19 cellular contexts compared by ENCODE assay signal in the genomic region with DNA sequence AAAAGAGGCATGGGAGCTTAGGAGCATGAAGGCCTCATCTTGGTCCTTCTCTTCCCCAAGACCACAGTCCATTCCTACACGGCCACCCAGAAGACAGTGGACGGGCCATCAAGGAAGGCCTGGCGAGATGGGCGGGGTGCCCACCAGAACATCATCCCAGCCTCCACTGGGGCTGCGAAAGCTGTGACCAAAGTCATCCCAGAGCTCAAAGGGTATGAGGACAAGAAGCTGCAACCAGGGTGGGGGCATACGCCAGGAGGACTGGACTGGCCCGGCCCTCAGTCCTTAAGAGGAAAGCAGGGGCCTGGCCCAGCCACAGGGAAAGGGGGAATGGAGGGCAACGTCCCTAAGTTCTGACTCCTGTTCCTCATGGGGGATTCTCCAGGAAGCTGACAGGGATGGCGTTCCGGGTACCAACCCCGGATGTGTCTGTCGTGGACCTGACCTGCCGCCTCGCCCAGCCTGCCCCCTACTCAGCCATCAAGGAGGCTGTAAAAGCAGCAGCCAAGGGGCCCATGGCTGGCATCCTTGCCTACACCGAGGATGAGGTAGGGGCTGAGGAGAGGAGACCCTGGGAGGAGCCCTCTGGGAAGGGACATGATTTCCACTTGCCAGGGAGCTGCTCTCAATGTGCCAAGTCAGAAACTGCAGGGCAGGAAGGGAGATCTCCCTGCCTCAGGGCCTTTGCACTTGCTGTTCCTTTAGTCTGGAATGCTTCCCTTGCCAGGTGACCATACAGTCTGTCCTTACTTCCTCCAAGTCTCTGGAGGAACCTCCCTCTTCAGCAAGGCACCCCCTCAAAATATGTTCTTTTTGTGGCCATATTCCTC. TPM values are rescaled to one million over a fixed set of nuclear protein-coding genes. Genes with fewer than 3 reads are reported as not detected.
DNase-seq lines count a peak whose midpoint lies in the region; ATAC-seq, FAIRE-seq and TF ChIP-seq lines count a peak whose summit lies in the region.
"Had no signal": no experiment of that assay in that cellular context is flagged by ENCODE, and none has a peak within 500 bp of the region (broad histone marks: within the 10 kb centered on the region; RNA-seq: fewer than 3 reads in every experiment).

No MANE protein-coding gene starts in this region.

- peaks cover 46% of the 10 kb centered on the region for H3K36me3 Mint-ChIP-seq in endodermal cell (ENCODE audit: low read depth)
- H3K36me3 Mint-ChIP-seq: activated naive CD8-positive, alpha-beta T cell treated with anti-CD3 and anti-CD28 coated beads, Interleukin-2, amount 10 ng/mL, durations not matched to agents 7 days and 5 days had no signal

- H3K4me1 Mint-ChIP-seq in endodermal cell = peaks cover 15% of the 10 kb centered on the region

- TF ChIP-seq CTCF in HepG2 (CRISPR knock-in tag; IDR thresholded peaks at IDR 0.05) (no peak), right lobe of liver (IDR thresholded peaks at IDR 0.05) (no peak), OCI-LY1 (IDR thresholded peaks at IDR 0.05; ENCODE audit: low read length) (no peak), endodermal cell (conservative IDR thresholded peaks at IDR 0.05) (no peak), BE2C (IDR thresholded peaks at IDR 0.05; ENCODE audit: low read depth, low read length) (no peak)

- no peak for TF ChIP-seq POLR2A in HepG2 (IDR thresholded peaks at IDR 0.05; ENCODE audit: insufficient read depth in 1 of 2, low read depth in 2 of 2, low read length in 2 of 2)
- TF ChIP-seq POLR2A in right lobe of liver (IDR thresholded peaks at IDR 0.05) = no peak

- FAIRE-seq in HepG2 (lab: Jason Lieb, UNC) = no peak
- FAIRE-seq: H54, islet of Langerhans had no signal

- no peak for ATAC-seq in HepG2
- ATAC-seq in right lobe of liver = no peak

- no peak overlapping the region for H3K27ac Mint-ChIP-seq in endodermal cell

- no peak overlapping the region for H3K9ac ChIP-seq in HepG2 (ENCODE audit: insufficient read depth, low read depth, low read length)
- H3K9ac ChIP-seq in OCI-LY1 (ENCODE audit: low read length) = no peak overlapping the region
- no peak overlapping the region for H3K9ac ChIP-seq in endodermal cell (ENCODE audit: extremely low read depth, low read length, poor library complexity, severe bottlenecking)
- H3K9ac ChIP-seq in skeletal muscle satellite cell (ENCODE audit: low read depth, low read length) = no peak overlapping the region

- in situ Hi-C loops in HepG2 (cut with HindIII; ENCODE audit: extremely low pct_ligation_motif_present, low pct_unique_long_range_greater_than_20kb) = no loop called here

- BruUV-seq in HepG2 (replicated peaks; lab: Mats Ljungman, UMichigan) = no TSS peak

- no peaks in the 10 kb centered on the region; a peak in 1 of 5 replicates for H3K27me3 ChIP-seq in HepG2 (ENCODE audit: control insufficient read depth in 1 of 2, insufficient read depth in 2 of 2, low read length in 2 of 2)
- H3K27me3 ChIP-seq in right lobe of liver = no peaks in the 10 kb centered on the region
- no peaks in the 10 kb centered on the region for H3K27me3 ChIP-seq in OCI-LY1 (ENCODE audit: insufficient read depth, low read length)
- H3K27me3 ChIP-seq in endodermal cell (ENCODE audit: control insufficient read depth, insufficient read depth, low read length, poor library complexity, severe bottlenecking) = no peaks in the 10 kb centered on the region
- no peaks in the 10 kb centered on the region for H3K27me3 ChIP-seq in skeletal muscle satellite cell (ENCODE audit: control insufficient read depth, insufficient read depth, low read length)
- no peaks in the 10 kb centered on the region for H3K27me3 ChIP-seq in BE2C
- H3K27me3 ChIP-seq: esophagus squamous epithelium, sigmoid colon, SJSA1 had no signal

- H3K9me3 ChIP-seq in HepG2 (ENCODE audit: low read length) (no peaks in the 10 kb centered on the region), right lobe of liver (no peaks in the 10 kb centered on the region), OCI-LY1 (ENCODE audit: low read length) (no peaks in the 10 kb centered on the region), endodermal cell (ENCODE audit: control insufficient read depth, low read length) (no peaks in the 10 kb centered on the region), skeletal muscle satellite cell (replicated peaks; ENCODE audit: low read length) (no peaks in the 10 kb centered on the region), BE2C (no peaks in the 10 kb centered on the region)
- H3K9me3 ChIP-seq: esophagus squamous epithelium, sigmoid colon, SJSA1 had no signal

- H3K9me2 ChIP-seq in OCI-LY1 (ENCODE audit: low read depth, low read length) = no peaks in the 10 kb centered on the region

- no peaks in the 10 kb centered on the region for H4K20me1 ChIP-seq in HepG2 (ENCODE audit: insufficient read depth, low read length)
- H4K20me1 ChIP-seq in OCI-LY1 (ENCODE audit: insufficient read depth, low read length) = no peaks in the 10 kb centered on the region

- WGBS in HepG2 (ENCODE audit: low lambda C conversion rate) = over 99% methylated on average over 13 of the region's 15 CpGs
- WGBS in right lobe of liver (ENCODE audit: insufficient coverage, low coverage, low lambda C conversion rate, missing lambda C conversion rate) = 94% methylated on average over 2 of the region's 15 CpGs
- WGBS in endodermal cell (ENCODE audit: insufficient coverage in 1 of 2, insufficient read length in 1 of 2), 2 experiments = 92 to 96% methylated on average over 11 to 15 of the region's 15 CpGs

- no peaks in the 10 kb centered on the region for H3F3A ChIP-seq in OCI-LY1 (ENCODE audit: insufficient read depth, low read length)

- no peak overlapping the region for H2AFZ ChIP-seq in HepG2 (ENCODE audit: low read length)
- H2AFZ ChIP-seq in OCI-LY1 (ENCODE audit: low read length) = no peak overlapping the region

- H3K4me3 ChIP-seq in HepG2 (replicated peaks in 1 of 3; ENCODE audit: insufficient read depth in 1 of 3, low read depth in 2 of 3, low read length in 3 of 3) (peak overlapping the region in 1 of 3 experiments; percentile 92; a peak in 1 of 6 replicates), right lobe of liver (no peak overlapping the region), OCI-LY1 (ENCODE audit: low read depth, low read length, poor library complexity, severe bottlenecking) (peak overlapping the region; percentile 90), endodermal cell (ENCODE audit: low read length) (peak overlapping the region; percentile 99), skeletal muscle satellite cell (ENCODE audit: low read length) (no peak overlapping the region), BE2C (ENCODE audit: low read depth, low read length) (no peak overlapping the region)

- CTCF ChIA-PET in HepG2 (lab: Yijun Ruan, JAX; ENCODE audit: low intra/inter-chr PET ratio, low total read pairs) = no interaction called here

- peak overlapping the region; percentile 97 for H3K4me2 ChIP-seq in HepG2 (ENCODE audit: low read depth, low read length)
- no peak overlapping the region for H3K4me2 ChIP-seq in OCI-LY1 (ENCODE audit: low read length)
- peak overlapping the region; percentile 99 for H3K4me2 ChIP-seq in skeletal muscle satellite cell (ENCODE audit: low read length)

- no peaks in the 10 kb centered on the region for H3K27me3 Mint-ChIP-seq in endodermal cell (ENCODE audit: insufficient read depth)
- H3K27me3 Mint-ChIP-seq: activated naive CD8-positive, alpha-beta T cell treated with anti-CD3 and anti-CD28 coated beads, Interleukin-2, amount 10 ng/mL, durations not matched to agents 7 days and 5 days had no signal

- H3K9me3 Mint-ChIP-seq in endodermal cell = no peaks in the 10 kb centered on the region
- H3K9me3 Mint-ChIP-seq: activated naive CD8-positive, alpha-beta T cell treated with anti-CD3 and anti-CD28 coated beads, Interleukin-2, amount 10 ng/mL, durations not matched to agents 7 days and 5 days had no signal

- peaks cover 0 to 3% of the 10 kb centered on the region in 2 experiments; a peak in 3 of 5 replicates for H3K36me3 ChIP-seq in HepG2 (replicated peaks in 1 of 2; ENCODE audit: control insufficient read depth in 1 of 2, insufficient read depth in 2 of 2, low read length in 2 of 2)
- H3K36me3 ChIP-seq in right lobe of liver = no peaks in the 10 kb centered on the region
- peaks cover 11% of the 10 kb centered on the region; the same call in 1 of the 2 replicates for H3K36me3 ChIP-seq in OCI-LY1 (ENCODE audit: insufficient read depth, low read length)
- H3K36me3 ChIP-seq in endodermal cell (ENCODE audit: control insufficient read depth, insufficient read depth, low read length) = peaks cover 29% of the 10 kb centered on the region
- H3K36me3 ChIP-seq in skeletal muscle satellite cell (ENCODE audit: insufficient read depth, low read length) = peaks cover 2% of the 10 kb centered on the region
- H3K36me3 ChIP-seq in BE2C = peaks cover 9% of the 10 kb centered on the region

- peak overlapping the region; percentile 84 for H3K4me3 Mint-ChIP-seq in endodermal cell

- POLR2A ChIA-PET in HepG2 (lab: Yijun Ruan, JAX) = interaction anchor here (0.9 kb wide), 2 partner anchors 101 to 293 kb away, joined by 3 read pairs; no protein-coding TSS in a partner anchor

- peaks cover 25% of the 10 kb centered on the region for H3K79me2 ChIP-seq in HepG2 (ENCODE audit: insufficient read depth, low read length)
- H3K79me2 ChIP-seq in OCI-LY1 (ENCODE audit: insufficient read depth, low read length) = no peaks in the 10 kb centered on the region

- TF ChIP-seq RAD21 in HepG2 (CRISPR knock-in tag; IDR thresholded peaks at IDR 0.05) = no peak

- intact Hi-C loops in HepG2 (cut with micrococcal nuclease; ENCODE audit: unreplicated experiment) (no loop called here), right lobe of liver (cut with DNase I) (no loop called here)

- no peak for TF ChIP-seq EP300 in HepG2 (IDR thresholded peaks at IDR 0.05; ENCODE audit: low read depth in 2 of 2, low read length in 2 of 2)
- TF ChIP-seq EP300 in HepG2 (CRISPR knock-in tag; IDR thresholded peaks at IDR 0.05; ENCODE audit: borderline replicate concordance) = no peak

- DNase-seq in HepG2 (ENCODE audit: low spot score) = no peak
- no peak for DNase-seq in right lobe of liver
- no peak for DNase-seq in endodermal cell
- no peak for DNase-seq in BE2C
- DNase-seq in putamen (ENCODE audit: low spot score) = no peak
- no peak for DNase-seq in NCI-H1092 treated with DMSO at 0.1 percent for 48 hours (lab: John Stamatoyannopoulos, UW)
- DNase-seq: activated CD4-positive, alpha-beta T cell treated with anti-CD3 and anti-CD28 coated beads for 4 hours; activated naive CD8-positive, alpha-beta T cell treated with anti-CD3 and anti-CD28 coated beads, Interleukin-2, amount 10 ng/mL, durations not matched to agents 7 days and 5 days; esophagus squamous epithelium; NCI-H1048; sigmoid colon; T1000 had no signal

- H3K4me1 ChIP-seq in HepG2 (ENCODE audit: insufficient read depth, low read length) (peaks cover 46% of the 10 kb centered on the region), right lobe of liver (peaks cover 0 to 9% (median 4%) of the 10 kb centered on the region in 4 donors), OCI-LY1 (ENCODE audit: insufficient read depth, low read length, severe bottlenecking) (peaks cover 38% of the 10 kb centered on the region), endodermal cell (ENCODE audit: control insufficient read depth, insufficient read depth, low read length) (peaks cover 10% of the 10 kb centered on the region), skeletal muscle satellite cell (ENCODE audit: control insufficient read depth, insufficient read depth, low read length) (peaks cover 18% of the 10 kb centered on the region), BE2C (no peaks in the 10 kb centered on the region)

- no peak overlapping the region for H3K27ac ChIP-seq in HepG2 (ENCODE audit: extremely low read length, insufficient read depth, low read length)
- H3K27ac ChIP-seq in right lobe of liver = no peak overlapping the region
- H3K27ac ChIP-seq in OCI-LY1 (ENCODE audit: low read depth, low read length, poor library complexity, severe bottlenecking) = no peak overlapping the region
- H3K27ac ChIP-seq in endodermal cell (ENCODE audit: low read depth, low read length) = no peak overlapping the region
- H3K27ac ChIP-seq: esophagus squamous epithelium, sigmoid colon, SJSA1 had no signal

RNA-seq across cellular contexts. Expression of a gene that starts 1.9 kb away (rescaled TPM):
- 85.8 and 141 TPM in 2 replicates for total RNA-seq in HepG2 (2016; rRNA removed; fragmentation: Illumina TruSeq; extraction: Trizol)
- total RNA-seq in HepG2 (2016; cell fraction: cytosol; rRNA removed; fragmentation: Illumina TruSeq; extraction: Trizol; ENCODE audit: low read depth) = 264 and 362 TPM in 2 replicates
- total RNA-seq in HepG2 (2016; cell fraction: insoluble cytoplasmic fraction; rRNA removed; fragmentation: Illumina TruSeq; extraction: Trizol) = 91.4 and 136 TPM in 2 replicates
- 202 and 264 TPM in 2 replicates for total RNA-seq in HepG2 (2016; cell fraction: membrane; rRNA removed; fragmentation: Illumina TruSeq; extraction: Trizol)
- total RNA-seq in HepG2 (2016; cell fraction: nucleus; rRNA removed; fragmentation: Illumina TruSeq; extraction: Trizol) = 88.0 and 104 TPM in 2 replicates
- 176 and 188 TPM in 2 replicates for polyA plus RNA-seq in HepG2 (2011; rRNA removed)
- polyA plus RNA-seq in HepG2 (2011; cell fraction: cytosol; rRNA removed) = 174 and 213 TPM in 2 replicates
- polyA plus RNA-seq in HepG2 (2011; cell fraction: nucleus; rRNA removed) = 105 and 125 TPM in 2 replicates
- polyA plus RNA-seq in HepG2 (2012) = 78.4 and 132 TPM in 2 replicates
- 361 and 462 TPM in 2 replicates for polyA plus RNA-seq in HepG2 (2016; cell fraction: cytosol; fragmentation: Illumina TruSeq; extraction: Trizol; ENCODE audit: low read depth)
- 102 and 104 TPM in 2 replicates for polyA plus RNA-seq in HepG2 (2016; cell fraction: insoluble cytoplasmic fraction; fragmentation: Illumina TruSeq; extraction: Trizol; ENCODE audit: low read depth)
- 235 and 269 TPM in 2 replicates for polyA plus RNA-seq in HepG2 (2016; cell fraction: membrane; fragmentation: Illumina TruSeq; extraction: Trizol; ENCODE audit: low read depth)
- 176 and 183 TPM in 2 replicates for polyA plus RNA-seq in HepG2 (2016; cell fraction: nucleus; fragmentation: Illumina TruSeq; extraction: Trizol; ENCODE audit: insufficient read depth, low read depth)
- polyA minus RNA-seq in HepG2 (2011; rRNA and poly(A)+ RNA removed; ENCODE audit: low replicate concordance) = 321 and 438 TPM in 2 replicates
- polyA minus RNA-seq in HepG2 (2011; cell fraction: cytosol; rRNA and poly(A)+ RNA removed) = 44.9 and 50.7 TPM in 2 replicates
- 18.3 and 26.4 TPM in 2 replicates for polyA minus RNA-seq in HepG2 (2011; cell fraction: nucleus; rRNA and poly(A)+ RNA removed)
- 10 to 100 TPM; 29.4 to 65.7 (median 36.2) TPM for total RNA-seq in right lobe of liver
- 100 to 1,000 TPM; 109 to 119 TPM for total RNA-seq in endodermal cell
- 86.5 TPM for polyA plus RNA-seq in endodermal cell (2013, experiment 1 of 2)
- 87.1 TPM for polyA plus RNA-seq in endodermal cell (2013, experiment 2 of 2)
- 74.8 and 113 TPM in 2 replicates for total RNA-seq in skeletal muscle satellite cell (2012; rRNA removed)
- 245 TPM for polyA plus RNA-seq in BE2C (2012; ENCODE audit: insufficient read depth, insufficient read length, low read depth)

RNA-seq across cellular contexts. Expression of a gene that starts 10.2 kb away (rescaled TPM):
- total RNA-seq in HepG2 (2016; rRNA removed; fragmentation: Illumina TruSeq; extraction: Trizol) (not detected in 2 replicates), right lobe of liver (not detected), endodermal cell (not detected)
- not detected in 2 replicates for total RNA-seq in HepG2 (2016; cell fraction: cytosol; rRNA removed; fragmentation: Illumina TruSeq; extraction: Trizol; ENCODE audit: low read depth)
- not detected in 2 replicates for total RNA-seq in HepG2 (2016; cell fraction: insoluble cytoplasmic fraction; rRNA removed; fragmentation: Illumina TruSeq; extraction: Trizol)
- not detected in 2 replicates for total RNA-seq in HepG2 (2016; cell fraction: membrane; rRNA removed; fragmentation: Illumina TruSeq; extraction: Trizol)
- total RNA-seq in HepG2 (2016; cell fraction: nucleus; rRNA removed; fragmentation: Illumina TruSeq; extraction: Trizol) = not detected in 2 replicates
- polyA plus RNA-seq in HepG2 (2011; rRNA removed) = 0.09 TPM in 1 of 2 replicates, not detected in the other
- not detected in 2 replicates for polyA plus RNA-seq in HepG2 (2011; cell fraction: cytosol; rRNA removed)
- not detected in 2 replicates for polyA plus RNA-seq in HepG2 (2011; cell fraction: nucleus; rRNA removed)
- not detected in 2 replicates for polyA plus RNA-seq in HepG2 (2012)
- polyA plus RNA-seq in HepG2 (2016; cell fraction: cytosol; fragmentation: Illumina TruSeq; extraction: Trizol; ENCODE audit: low read depth) = not detected in 2 replicates
- not detected in 2 replicates for polyA plus RNA-seq in HepG2 (2016; cell fraction: insoluble cytoplasmic fraction; fragmentation: Illumina TruSeq; extraction: Trizol; ENCODE audit: low read depth)
- polyA plus RNA-seq in HepG2 (2016; cell fraction: membrane; fragmentation: Illumina TruSeq; extraction: Trizol; ENCODE audit: low read depth) = not detected in 2 replicates
- not detected in 2 replicates for polyA plus RNA-seq in HepG2 (2016; cell fraction: nucleus; fragmentation: Illumina TruSeq; extraction: Trizol; ENCODE audit: insufficient read depth, low read depth)
- not detected in 2 replicates for polyA minus RNA-seq in HepG2 (2011; rRNA and poly(A)+ RNA removed; ENCODE audit: low replicate concordance)
- polyA minus RNA-seq in HepG2 (2011; cell fraction: cytosol; rRNA and poly(A)+ RNA removed) = not detected in 2 replicates
- not detected in 2 replicates for polyA minus RNA-seq in HepG2 (2011; cell fraction: nucleus; rRNA and poly(A)+ RNA removed)
- not detected for polyA plus RNA-seq in endodermal cell (2013, experiment 1 of 2)
- polyA plus RNA-seq in endodermal cell (2013, experiment 2 of 2) = not detected
- not detected in 2 replicates for total RNA-seq in skeletal muscle satellite cell (2012; rRNA removed)
- not detected for polyA plus RNA-seq in BE2C (2012; ENCODE audit: insufficient read depth, insufficient read length, low read depth)
- total RNA-seq: activated naive CD8-positive, alpha-beta T cell treated with anti-CD3 and anti-CD28 coated beads, Interleukin-2, amount 10 ng/mL, durations not matched to agents 7 days and 5 days; esophagus squamous epithelium; sigmoid colon; SJSA1; temporal lobe had no signal
- polyA plus RNA-seq: AG04450, sigmoid colon had no signal

RNA-seq across cellular contexts. Expression of a gene that starts 15.4 kb away (rescaled TPM):
- not detected in 2 replicates for total RNA-seq in HepG2 (2016; rRNA removed; fragmentation: Illumina TruSeq; extraction: Trizol)
- not detected in 2 replicates for total RNA-seq in HepG2 (2016; cell fraction: cytosol; rRNA removed; fragmentation: Illumina TruSeq; extraction: Trizol; ENCODE audit: low read depth)
- total RNA-seq in HepG2 (2016; cell fraction: insoluble cytoplasmic fraction; rRNA removed; fragmentation: Illumina TruSeq; extraction: Trizol) = not detected in 2 replicates
- total RNA-seq in HepG2 (2016; cell fraction: membrane; rRNA removed; fragmentation: Illumina TruSeq; extraction: Trizol) = not detected in 2 replicates
- total RNA-seq in HepG2 (2016; cell fraction: nucleus; rRNA removed; fragmentation: Illumina TruSeq; extraction: Trizol) = not detected in 2 replicates
- polyA plus RNA-seq in HepG2 (2011; rRNA removed) = not detected in 2 replicates
- polyA plus RNA-seq in HepG2 (2011; cell fraction: cytosol; rRNA removed) = not detected in 2 replicates
- not detected in 2 replicates for polyA plus RNA-seq in HepG2 (2011; cell fraction: nucleus; rRNA removed)
- polyA plus RNA-seq in HepG2 (2012) = 0.16 TPM in 1 of 2 replicates, not detected in the other
- not detected in 2 replicates for polyA plus RNA-seq in HepG2 (2016; cell fraction: cytosol; fragmentation: Illumina TruSeq; extraction: Trizol; ENCODE audit: low read depth)
- polyA plus RNA-seq in HepG2 (2016; cell fraction: insoluble cytoplasmic fraction; fragmentation: Illumina TruSeq; extraction: Trizol; ENCODE audit: low read depth) = not detected in 2 replicates
- not detected in 2 replicates for polyA plus RNA-seq in HepG2 (2016; cell fraction: membrane; fragmentation: Illumina TruSeq; extraction: Trizol; ENCODE audit: low read depth)
- polyA plus RNA-seq in HepG2 (2016; cell fraction: nucleus; fragmentation: Illumina TruSeq; extraction: Trizol; ENCODE audit: insufficient read depth, low read depth) = not detected in 2 replicates
- not detected in 2 replicates for polyA minus RNA-seq in HepG2 (2011; rRNA and poly(A)+ RNA removed; ENCODE audit: low replicate concordance)
- not detected in 2 replicates for polyA minus RNA-seq in HepG2 (2011; cell fraction: cytosol; rRNA and poly(A)+ RNA removed)
- polyA minus RNA-seq in HepG2 (2011; cell fraction: nucleus; rRNA and poly(A)+ RNA removed) = not detected in 2 replicates
- total RNA-seq in right lobe of liver = under 1 TPM in 1 of 6 experiments, not detected in 5; 0.24 TPM
- total RNA-seq in endodermal cell = not detected
- polyA plus RNA-seq in endodermal cell (2013, experiment 1 of 2) = not detected
- not detected for polyA plus RNA-seq in endodermal cell (2013, experiment 2 of 2)
- total RNA-seq in skeletal muscle satellite cell (2012; rRNA removed) = 7.4 and 20.3 TPM in 2 replicates
- not detected for polyA plus RNA-seq in BE2C (2012; ENCODE audit: insufficient read depth, insufficient read length, low read depth)
- total RNA-seq: activated naive CD8-positive, alpha-beta T cell treated with anti-CD3 and anti-CD28 coated beads, Interleukin-2, amount 10 ng/mL, durations not matched to agents 7 days and 5 days; sigmoid colon; SJSA1; temporal lobe had no signal

RNA-seq across cellular contexts. Expression of a gene that starts 20.0 kb away (rescaled TPM):
- 0.11 TPM in 1 of 2 replicates, not detected in the other for total RNA-seq in HepG2 (2016; rRNA removed; fragmentation: Illumina TruSeq; extraction: Trizol)
- total RNA-seq in HepG2 (2016; cell fraction: cytosol; rRNA removed; fragmentation: Illumina TruSeq; extraction: Trizol; ENCODE audit: low read depth) = not detected in 2 replicates
- total RNA-seq in HepG2 (2016; cell fraction: insoluble cytoplasmic fraction; rRNA removed; fragmentation: Illumina TruSeq; extraction: Trizol) = 0.39 TPM in 2 replicates
- 0.28 and 0.31 TPM in 2 replicates for total RNA-seq in HepG2 (2016; cell fraction: membrane; rRNA removed; fragmentation: Illumina TruSeq; extraction: Trizol)
- total RNA-seq in HepG2 (2016; cell fraction: nucleus; rRNA removed; fragmentation: Illumina TruSeq; extraction: Trizol) = 0.66 TPM in 1 of 2 replicates, not detected in the other
- 0.08 and 0.09 TPM in 2 replicates for polyA plus RNA-seq in HepG2 (2011; rRNA removed)
- 0.04 and 0.15 TPM in 2 replicates for polyA plus RNA-seq in HepG2 (2011; cell fraction: cytosol; rRNA removed)
- polyA plus RNA-seq in HepG2 (2011; cell fraction: nucleus; rRNA removed) = 0.51 and 0.69 TPM in 2 replicates
- polyA plus RNA-seq in HepG2 (2012) = 0.07 and 0.13 TPM in 2 replicates
- polyA plus RNA-seq in HepG2 (2016; cell fraction: cytosol; fragmentation: Illumina TruSeq; extraction: Trizol; ENCODE audit: low read depth) = 0.07 and 0.15 TPM in 2 replicates
- polyA plus RNA-seq in HepG2 (2016; cell fraction: insoluble cytoplasmic fraction; fragmentation: Illumina TruSeq; extraction: Trizol; ENCODE audit: low read depth) = 0.13 TPM in 1 of 2 replicates, not detected in the other
- 0.22 TPM in 1 of 2 replicates, not detected in the other for polyA plus RNA-seq in HepG2 (2016; cell fraction: membrane; fragmentation: Illumina TruSeq; extraction: Trizol; ENCODE audit: low read depth)
- 0.68 and 0.98 TPM in 2 replicates for polyA plus RNA-seq in HepG2 (2016; cell fraction: nucleus; fragmentation: Illumina TruSeq; extraction: Trizol; ENCODE audit: insufficient read depth, low read depth)
- 0.18 TPM in 1 of 2 replicates, not detected in the other for polyA minus RNA-seq in HepG2 (2011; rRNA and poly(A)+ RNA removed; ENCODE audit: low replicate concordance)
- not detected in 2 replicates for polyA minus RNA-seq in HepG2 (2011; cell fraction: cytosol; rRNA and poly(A)+ RNA removed)
- 0.13 TPM in 1 of 2 replicates, not detected in the other for polyA minus RNA-seq in HepG2 (2011; cell fraction: nucleus; rRNA and poly(A)+ RNA removed)
- total RNA-seq in right lobe of liver = under 1 TPM in 1 of 6 experiments, not detected in 5; 0.06 TPM
- under 1 TPM in 1 of 2 donors, not detected in 1; 0.18 TPM for total RNA-seq in endodermal cell
- polyA plus RNA-seq in endodermal cell (2013, experiment 1 of 2) = not detected
- polyA plus RNA-seq in endodermal cell (2013, experiment 2 of 2) = not detected
- not detected in 2 replicates for total RNA-seq in skeletal muscle satellite cell (2012; rRNA removed)
- not detected for polyA plus RNA-seq in BE2C (2012; ENCODE audit: insufficient read depth, insufficient read length, low read depth)
- total RNA-seq: activated naive CD8-positive, alpha-beta T cell treated with anti-CD3 and anti-CD28 coated beads, Interleukin-2, amount 10 ng/mL, durations not matched to agents 7 days and 5 days; sigmoid colon; SJSA1 had no signal
- polyA plus RNA-seq: AG04450 had no signal

RNA-seq across cellular contexts. Expression of a gene that starts 30.0 kb away (rescaled TPM):
- total RNA-seq in HepG2 (2016; rRNA removed; fragmentation: Illumina TruSeq; extraction: Trizol) = 57.0 and 57.1 TPM in 2 replicates
- 52.1 and 71.1 TPM in 2 replicates for total RNA-seq in HepG2 (2016; cell fraction: cytosol; rRNA removed; fragmentation: Illumina TruSeq; extraction: Trizol; ENCODE audit: low read depth)
- total RNA-seq in HepG2 (2016; cell fraction: insoluble cytoplasmic fraction; rRNA removed; fragmentation: Illumina TruSeq; extraction: Trizol) = 55.0 and 64.5 TPM in 2 replicates
- total RNA-seq in HepG2 (2016; cell fraction: membrane; rRNA removed; fragmentation: Illumina TruSeq; extraction: Trizol) = 55.0 and 70.4 TPM in 2 replicates
- 35.2 and 39.1 TPM in 2 replicates for total RNA-seq in HepG2 (2016; cell fraction: nucleus; rRNA removed; fragmentation: Illumina TruSeq; extraction: Trizol)
- 50.8 and 71.8 TPM in 2 replicates for polyA plus RNA-seq in HepG2 (2011; rRNA removed)
- 60.5 and 71.9 TPM in 2 replicates for polyA plus RNA-seq in HepG2 (2011; cell fraction: cytosol; rRNA removed)
- 113 and 144 TPM in 2 replicates for polyA plus RNA-seq in HepG2 (2011; cell fraction: nucleus; rRNA removed)
- polyA plus RNA-seq in HepG2 (2012) = 58.5 and 76.3 TPM in 2 replicates
- 63.4 and 84.5 TPM in 2 replicates for polyA plus RNA-seq in HepG2 (2016; cell fraction: cytosol; fragmentation: Illumina TruSeq; extraction: Trizol; ENCODE audit: low read depth)
- polyA plus RNA-seq in HepG2 (2016; cell fraction: insoluble cytoplasmic fraction; fragmentation: Illumina TruSeq; extraction: Trizol; ENCODE audit: low read depth) = 82.8 and 88.3 TPM in 2 replicates
- polyA plus RNA-seq in HepG2 (2016; cell fraction: membrane; fragmentation: Illumina TruSeq; extraction: Trizol; ENCODE audit: low read depth) = 64.6 and 76.3 TPM in 2 replicates
- polyA plus RNA-seq in HepG2 (2016; cell fraction: nucleus; fragmentation: Illumina TruSeq; extraction: Trizol; ENCODE audit: insufficient read depth, low read depth) = 74.9 and 81.7 TPM in 2 replicates
- polyA minus RNA-seq in HepG2 (2011; rRNA and poly(A)+ RNA removed; ENCODE audit: low replicate concordance) = 16.2 and 41.7 TPM in 2 replicates
- 9.2 and 13.4 TPM in 2 replicates for polyA minus RNA-seq in HepG2 (2011; cell fraction: cytosol; rRNA and poly(A)+ RNA removed)
- polyA minus RNA-seq in HepG2 (2011; cell fraction: nucleus; rRNA and poly(A)+ RNA removed) = 36.8 and 59.8 TPM in 2 replicates
- total RNA-seq in right lobe of liver = 1 to 10 TPM; 1.0 to 4.0 (median 2.0) TPM
- total RNA-seq in endodermal cell = 100 to 1,000 TPM; 430 to 451 TPM
- polyA plus RNA-seq in endodermal cell (2013, experiment 1 of 2) = 127 TPM
- 121 TPM for polyA plus RNA-seq in endodermal cell (2013, experiment 2 of 2)
- 9.4 and 14.4 TPM in 2 replicates for total RNA-seq in skeletal muscle satellite cell (2012; rRNA removed)
- not detected for polyA plus RNA-seq in BE2C (2012; ENCODE audit: insufficient read depth, insufficient read length, low read depth)
- total RNA-seq: SJSA1 had no signal

Comparison
In these comparisons a context has a peak if more than half of its experiments do, and no peak if none do; other contexts are left out.
1. H3K4me3 ChIP-seq: peak in OCI-LY1 (single experiment) and endodermal cell (single experiment); none in right lobe of liver (0 of 3), skeletal muscle satellite cell (single experiment) and BE2C (single experiment).